28 cellular contexts compared by ENCODE assay signal in the genomic region with DNA sequence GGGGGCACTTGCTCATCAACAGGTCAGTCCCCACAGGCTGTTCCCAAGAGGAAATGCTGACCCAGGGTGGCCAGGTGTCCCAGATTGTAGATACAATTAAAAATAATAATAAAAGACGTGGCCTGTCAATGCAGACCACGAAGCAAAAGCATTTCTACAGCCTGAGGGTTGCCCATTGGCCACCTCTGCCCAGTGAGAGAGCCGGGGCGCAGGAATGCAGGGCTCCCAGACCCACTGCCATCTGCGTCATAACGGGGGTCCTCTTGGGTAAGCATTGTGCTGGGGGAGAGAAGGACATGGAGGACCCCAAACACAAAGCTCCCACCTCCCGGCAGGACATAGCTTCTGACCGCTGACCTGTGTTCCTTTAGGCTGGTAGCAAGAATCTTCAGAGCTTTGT.
"Had no signal": no experiment of that assay in that cellular context is flagged by ENCODE, and none has a peak within 500 bp of the region (broad histone marks: within the 10 kb centered on the region; RNA-seq: fewer than 3 reads in every experiment).

No MANE protein-coding gene starts in this region.

- H3K36me3 ChIP-seq: heart left ventricle, left lung, lower lobe of right lung, neural progenitor cell, right atrium auricular region, right lobe of liver, stomach, thyroid gland, transverse colon, upper lobe of right lung had no signal

- H3K27me3 ChIP-seq: heart left ventricle, left lung, neural progenitor cell, right atrium auricular region, right lobe of liver, testis, thyroid gland, transverse colon, upper lobe of right lung had no signal

- H3K9me3 ChIP-seq: heart left ventricle, left lung, lower lobe of right lung, right atrium auricular region, right lobe of liver, stomach, testis, thyroid gland, transverse colon, upper lobe of right lung had no signal

- H3K36me3 Mint-ChIP-seq: immature natural killer cell; naive B cell; natural killer cell; neural progenitor cell; stimulated activated naive B cell treated with anti-CD40 and anti-IgM and Interleukin-4, amounts not matched to agents 10 μg/mL and 1 μg/mL and 100 μg/mL, for 72 hours had no signal

- H3K4me3 ChIP-seq: heart left ventricle, left lung, lower lobe of right lung, neural progenitor cell, right atrium auricular region, right lobe of liver, smooth muscle cell, stomach, testis, thyroid gland, transverse colon, upper lobe of right lung had no signal

- H3K27ac Mint-ChIP-seq: immature natural killer cell; naive B cell; natural killer cell; nephron progenitor cell; neural progenitor cell; stimulated activated naive B cell treated with anti-CD40 and anti-IgM and Interleukin-4, amounts not matched to agents 10 μg/mL and 1 μg/mL and 100 μg/mL, for 72 hours had no signal

- H3K4me1 Mint-ChIP-seq: naive B cell; natural killer cell; stimulated activated naive B cell treated with anti-CD40 and anti-IgM and Interleukin-4, amounts not matched to agents 10 μg/mL and 1 μg/mL and 100 μg/mL, for 72 hours had no signal

- H3K9me3 Mint-ChIP-seq: immature natural killer cell; naive B cell; natural killer cell; nephron progenitor cell; neural progenitor cell; stimulated activated naive B cell treated with anti-CD40 and anti-IgM and Interleukin-4, amounts not matched to agents 10 μg/mL and 1 μg/mL and 100 μg/mL, for 72 hours had no signal

- H3K27ac ChIP-seq: heart left ventricle, left lung, lower lobe of right lung, neural progenitor cell, parathyroid adenoma, right atrium auricular region, right lobe of liver, stomach, testis, thyroid gland, transverse colon, upper lobe of right lung had no signal

- H3K4me3 Mint-ChIP-seq: immature natural killer cell; naive B cell; natural killer cell; nephron progenitor cell; neural progenitor cell; stimulated activated naive B cell treated with anti-CD40 and anti-IgM and Interleukin-4, amounts not matched to agents 10 μg/mL and 1 μg/mL and 100 μg/mL, for 72 hours had no signal

- H3K4me1 ChIP-seq: left lung, lower lobe of right lung, neural progenitor cell, parathyroid adenoma, testis, thyroid gland, upper lobe of right lung had no signal

- DNase-seq: heart left ventricle; hypothalamus; immature natural killer cell; kidney; left colon; left lung; lower lobe of right lung; mammary epithelial cell; mesenchymal stem cell; naive B cell; natural killer cell; nephron progenitor cell; right lobe of liver; stimulated activated CD4-positive, alpha-beta T cell treated with anti-CD3 and anti-CD28 coated beads, Interleukin-12 subunit alpha, Interleukin-12 subunit beta, amount 100 ng/mL, for 4 hours; stimulated activated CD4-positive, alpha-beta T cell treated with anti-CD3 and anti-CD28 coated beads, Interleukin-15, amount 100 ng/mL, for 24 hours; stimulated activated CD4-positive, alpha-beta T cell treated with anti-CD3 and anti-CD28 coated beads, Interleukin-2, amount 100 ng/mL, for 24 hours; stimulated activated CD4-positive, alpha-beta T cell treated with anti-CD3 and anti-CD28 coated beads, Interleukin-4, amount 100 ng/mL, for 1 hour; stimulated activated naive B cell treated with anti-CD40 and anti-IgM and Interleukin-4, amounts not matched to agents 10 μg/mL and 1 μg/mL and 100 μg/mL, for 72 hours; stimulated activated naive CD8-positive, alpha-beta T cell treated with anti-CD3 and anti-CD28 coated beads, Interleukin-15, Interleukin-2, amounts not matched to agents 100 U/mL and 50 U/mL, for 24 hours; stomach; testis; thyroid gland; transverse colon; upper lobe of right lung had no signal
